Comparison of ENCODE assay signal across 1 cellular context in genomic region chr15:74782596-74783071, GRCh38.
A peak's percentile ranks its signal among the peaks of the same experiment; 100 is the strongest.
TF ChIP-seq lines count a peak whose summit lies in the region.

No MANE protein-coding gene starts in this region.

TF ChIP-seq in H1, 55 proteins besides CTCF, POLR2A, EP300 and RAD21:
- TF ChIP-seq SP2 (IDR thresholded peaks at IDR 0.05; ENCODE audit: low read length) (no peak), ASH2L (IDR thresholded peaks at IDR 0.05; ENCODE audit: low read length) (peak; percentile 53), HDAC2 (IDR thresholded peaks at IDR 0.05; ENCODE audit: borderline replicate concordance in 1 of 2, low read depth in 2 of 2, low read length in 2 of 2) (0 out of 4 replicates have a peak, but pooled peaks of 1 of the 2 experiments have one; percentile 23), EZH2 (IDR thresholded peaks at IDR 0.05; ENCODE audit: low read depth, low read length, severe bottlenecking) (peak; percentile 8), MAX (IDR thresholded peaks at IDR 0.05) (peak; percentile 47; the same call in 1 of the 2 replicates)
